Comparison of ENCODE assay signal across 19 cellular contexts in genomic region chr2:9335322-9335754, GRCh38.
DNase-seq lines count a peak whose midpoint lies in the region; ATAC-seq, FAIRE-seq and TF ChIP-seq lines count a peak whose summit lies in the region.
"Had no signal": no experiment of that assay in that cellular context is flagged by ENCODE, and none has a peak within 500 bp of the region (broad histone marks: within the 10 kb centered on the region; RNA-seq: fewer than 3 reads in every experiment).

No MANE protein-coding gene starts in this region.

- DNase-seq in NCI-H1694 treated with DMSO at 0.1 percent for 48 hours (lab: John Stamatoyannopoulos, UW): peak; percentile 24
- no peak for DNase-seq in NCI-H1694 (lab: John Stamatoyannopoulos, UW)
- DNase-seq in NCI-H2171 treated with DMSO at 0.1 percent for 48 hours (lab: John Stamatoyannopoulos, UW): peak; percentile 61
- no peak for DNase-seq in activated naive CD4-positive, alpha-beta T cell (lab: John Stamatoyannopoulos, UW)
- DNase-seq in HTR-8/SVneo (ENCODE audit: insufficient read length, low spot score): no peak
- DNase-seq: activated gamma-delta T cell treated with Interleukin-2 at 50 U/mL for 16 hours; anterior cingulate cortex; CD4-positive, CD25-positive, alpha-beta regulatory T cell; cerebellar nuclear complex; hippocampal formation; MG63; stimulated activated CD4-positive, alpha-beta T cell treated with anti-CD3 and anti-CD28 coated beads, Interleukin-1b, Interleukin-23, amount 100 ng/mL, for 48 hours had no signal

- H3K27me3 Mint-ChIP-seq in dendritic cell treated with granulocyte-macrophage colony-stimulating factor and Interleukin-4, amounts not matched to agents 40 ng/mL and 50 ng/mL, for 4 days: no peaks in the 10 kb centered on the region
- H3K27me3 Mint-ChIP-seq in nephron (ENCODE audit: low read depth): no peaks in the 10 kb centered on the region

- peak overlapping the region; percentile 81 for H3K27ac Mint-ChIP-seq in dendritic cell treated with granulocyte-macrophage colony-stimulating factor and Interleukin-4, amounts not matched to agents 40 ng/mL and 50 ng/mL, for 4 days
- peak overlapping the region; percentile 49 to 99 (median 85) for H3K27ac Mint-ChIP-seq in nephron

- H3K4me3 Mint-ChIP-seq in dendritic cell treated with granulocyte-macrophage colony-stimulating factor and Interleukin-4, amounts not matched to agents 40 ng/mL and 50 ng/mL, for 4 days: no peak overlapping the region
- no peak overlapping the region for H3K4me3 Mint-ChIP-seq in nephron

- TF ChIP-seq CTCF in nephron (IDR thresholded peaks at IDR 0.05; ENCODE audit: unreplicated experiment in 3 of 3): no peak

- H3K36me3 Mint-ChIP-seq in dendritic cell treated with granulocyte-macrophage colony-stimulating factor and Interleukin-4, amounts not matched to agents 40 ng/mL and 50 ng/mL, for 4 days (ENCODE audit: low read depth): peaks cover 6% of the 10 kb centered on the region
- H3K36me3 Mint-ChIP-seq in nephron (ENCODE audit: low read depth): peaks cover 43% of the 10 kb centered on the region
- H3K36me3 Mint-ChIP-seq: CD4-positive, CD25-positive, alpha-beta regulatory T cell had no signal

- no peak for ATAC-seq in HG03159 (IDR thresholded peaks at IDR 0.05; ENCODE audit: unreplicated experiment)
- ATAC-seq: A549, Right ventricle myocardium inferior, sciatic nerve had no signal

- no peak for FAIRE-seq in HTR-8/SVneo (lab: Jason Lieb, UNC)
- FAIRE-seq: A549, endometrium had no signal

- intact Hi-C loops in dendritic cell treated with granulocyte-macrophage colony-stimulating factor and Interleukin-4, amounts not matched to agents 40 ng/mL and 50 ng/mL, for 4 days (cut with micrococcal nuclease): no loop called here

- peaks cover 31% of the 10 kb centered on the region for H3K4me1 Mint-ChIP-seq in dendritic cell treated with granulocyte-macrophage colony-stimulating factor and Interleukin-4, amounts not matched to agents 40 ng/mL and 50 ng/mL, for 4 days (ENCODE audit: low read depth)
- H3K4me1 Mint-ChIP-seq in nephron: peaks cover 70% of the 10 kb centered on the region

- H3K9me3 Mint-ChIP-seq in dendritic cell treated with granulocyte-macrophage colony-stimulating factor and Interleukin-4, amounts not matched to agents 40 ng/mL and 50 ng/mL, for 4 days: no peaks in the 10 kb centered on the region
- H3K9me3 Mint-ChIP-seq in nephron: no peaks in the 10 kb centered on the region
- H3K9me3 Mint-ChIP-seq: CD4-positive, CD25-positive, alpha-beta regulatory T cell had no signal

Comparison
In these comparisons a context has a peak if more than half of its experiments do, and no peak if none do; other contexts are left out.
1. DNase-seq: peak in NCI-H1694 treated with DMSO at 0.1 percent for 48 hours (single experiment) and NCI-H2171 treated with DMSO at 0.1 percent for 48 hours (single experiment); none in NCI-H1694 (single experiment), activated naive CD4-positive, alpha-beta T cell (0 of 4) and HTR-8/SVneo (single experiment).